Comparison of ENCODE assay signal across 8 cellular contexts in the genomic region with DNA sequence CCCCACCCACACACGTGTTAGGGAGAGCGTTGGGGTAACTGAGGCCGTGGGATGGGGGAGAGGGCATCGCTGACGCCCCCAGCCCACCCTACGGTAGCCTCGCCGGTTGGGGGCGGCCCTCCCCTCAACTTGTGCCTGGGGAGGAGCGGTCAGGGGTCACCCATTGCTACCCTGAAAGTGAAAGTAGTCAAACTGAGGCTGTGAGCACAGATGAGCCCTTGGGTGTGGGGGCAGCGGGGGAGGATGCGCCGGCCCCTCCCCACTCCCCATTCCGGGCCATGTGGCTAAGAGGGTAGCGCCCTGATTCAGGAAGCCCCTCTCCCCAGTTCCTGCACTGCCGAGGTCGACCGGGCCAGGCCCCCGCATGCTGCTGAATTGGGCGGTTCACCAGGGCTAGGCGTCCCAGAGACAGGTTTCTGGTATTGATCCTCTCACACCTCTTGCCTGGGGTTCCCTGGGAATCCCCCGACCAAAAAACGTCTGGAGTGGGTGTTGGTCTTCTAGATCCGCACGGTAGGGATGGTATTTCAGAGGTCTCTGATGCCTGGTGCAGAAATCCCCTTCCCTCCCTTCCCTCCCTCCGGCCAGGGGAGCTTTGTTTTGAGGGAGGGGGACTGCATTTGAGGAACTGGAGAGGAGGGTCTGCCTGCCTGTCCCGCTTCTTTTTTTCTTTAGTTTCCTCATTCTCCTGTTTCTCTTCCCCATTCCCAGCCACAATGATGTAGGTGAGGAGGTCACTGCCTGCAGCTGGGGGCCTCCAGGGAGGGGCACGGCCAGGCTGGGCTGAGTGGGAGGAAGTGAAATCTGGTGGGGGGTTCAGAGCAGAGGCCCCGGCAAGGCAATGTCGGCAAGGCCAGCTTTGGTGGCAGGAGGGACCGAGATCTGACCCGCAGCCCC. TPM values are rescaled to one million over a fixed set of nuclear protein-coding genes. Genes with fewer than 3 reads are reported as not detected.
A peak's percentile ranks its signal among the peaks of the same experiment; 100 is the strongest.
DNase-seq lines count a peak whose midpoint lies in the region; ATAC-seq and TF ChIP-seq lines count a peak whose summit lies in the region.

No MANE protein-coding gene starts in this region.

- no peaks in the 10 kb centered on the region for H3K9me2 ChIP-seq in Loucy (replicated peaks; ENCODE audit: low read depth, low read length)

- H3K4me3 ChIP-seq in AG09309 (ENCODE audit: control insufficient read depth, low read depth, low read length) (peak overlapping the region; percentile 66), Loucy (ENCODE audit: low read length, poor library complexity, severe bottlenecking) (peak overlapping the region; percentile 97), fibroblast of villous mesenchyme (ENCODE audit: low read depth, low read length) (peak overlapping the region; percentile 82)

- no peak for TF ChIP-seq CTCF in AG09309 (IDR thresholded peaks at IDR 0.05; ENCODE audit: control insufficient read depth, insufficient read depth, low read depth, low read length, missing control alignments)
- TF ChIP-seq CTCF in Loucy (conservative IDR thresholded peaks at IDR 0.05; ENCODE audit: low read length): no peak
- no peak for TF ChIP-seq CTCF in fibroblast of villous mesenchyme (IDR thresholded peaks at IDR 0.05; ENCODE audit: insufficient read depth, low read depth, low read length)

- H4K20me1 ChIP-seq in Loucy (ENCODE audit: insufficient read depth, low read length, poor library complexity, severe bottlenecking): peaks cover 55% of the 10 kb centered on the region

- H3K27me3 ChIP-seq in Loucy (ENCODE audit: insufficient read depth, low read length, poor library complexity, severe bottlenecking): peaks cover 9% of the 10 kb centered on the region

- H3K9ac ChIP-seq in Loucy (ENCODE audit: low read depth, low read length, poor library complexity, severe bottlenecking): peak overlapping the region; percentile 99

- DNase-seq in AG09309 (ENCODE audit: low read depth) (no peak), fibroblast of villous mesenchyme (ENCODE audit: low read depth) (peak; percentile 27), pons (ENCODE audit: low spot score) (peak; percentile 81), SK-N-DZ (ENCODE audit: low spot score) (no peak), mesenteric fat pad (ENCODE audit: low spot score) (no peak)
- DNase-seq in activated T-cell treated with anti-CD3 and anti-CD28 coated beads, Interleukin-2, amount 50 U/mL, for 4 hours: peak; percentile 61

- H3K4me2 ChIP-seq in Loucy (ENCODE audit: low read depth, low read length, poor library complexity, severe bottlenecking): peak overlapping the region; percentile 99

- H3K4me1 ChIP-seq in Loucy (ENCODE audit: insufficient read depth, low read length, poor library complexity, severe bottlenecking): peaks cover 59% of the 10 kb centered on the region

- peaks cover 70% of the 10 kb centered on the region for H3K4me1 Mint-ChIP-seq in activated T-cell treated with anti-CD3 and anti-CD28 coated beads, Interleukin-2, amount 50 U/mL, for 4 hours (ENCODE audit: low read depth)

- no peaks in the 10 kb centered on the region for H3K27me3 Mint-ChIP-seq in activated T-cell treated with anti-CD3 and anti-CD28 coated beads, Interleukin-2, amount 50 U/mL, for 4 hours (ENCODE audit: low read depth)

- H3K36me3 ChIP-seq in Loucy (ENCODE audit: insufficient read depth, low read length): no peaks in the 10 kb centered on the region

- ATAC-seq in activated T-cell treated with anti-CD3 and anti-CD28 coated beads, Interleukin-2, amount 50 U/mL, for 4 hours: peak in 1 of 2 donors; percentile 3
- ATAC-seq in HG02623 (IDR thresholded peaks at IDR 0.05; ENCODE audit: unreplicated experiment): no peak

- H2AFZ ChIP-seq in Loucy (ENCODE audit: low read length): peak overlapping the region; percentile 37; the same call in 1 of the 2 replicates

- H3K79me2 ChIP-seq in Loucy (ENCODE audit: insufficient read depth, low read length): peaks cover 58% of the 10 kb centered on the region

- H3K4me3 Mint-ChIP-seq in activated T-cell treated with anti-CD3 and anti-CD28 coated beads, Interleukin-2, amount 50 U/mL, for 4 hours: peak overlapping the region; percentile 89

- no peaks in the 10 kb centered on the region for H3F3A ChIP-seq in Loucy (ENCODE audit: low read depth)

- H3K9me3 ChIP-seq in Loucy (ENCODE audit: insufficient read depth, low read depth, low read length): no peaks in the 10 kb centered on the region

- H3K9me3 Mint-ChIP-seq in activated T-cell treated with anti-CD3 and anti-CD28 coated beads, Interleukin-2, amount 50 U/mL, for 4 hours: no peaks in the 10 kb centered on the region

- H3K36me3 Mint-ChIP-seq in activated T-cell treated with anti-CD3 and anti-CD28 coated beads, Interleukin-2, amount 50 U/mL, for 4 hours (ENCODE audit: insufficient read depth): no peaks in the 10 kb centered on the region

RNA-seq across cellular contexts. Expression of a gene that starts 1.0 kb away (rescaled TPM):
- 10 to 100 TPM; 32.7 to 37.8 (median 35.9) TPM for total RNA-seq in activated T-cell treated with anti-CD3 and anti-CD28 coated beads, Interleukin-2, amount 50 U/mL, for 4 hours
- total RNA-seq in fibroblast of villous mesenchyme (42.7 and 60.2 TPM in 2 replicates), mesenteric fat pad (43.3 TPM)
- 2.7 and 4.7 TPM in 2 replicates for polyA plus RNA-seq in SK-N-DZ (2014; cell fraction: cytosol; rRNA removed)
- 1.7 and 2.3 TPM in 2 replicates for polyA plus RNA-seq in SK-N-DZ (2014; cell fraction: nucleus; rRNA removed)

RNA-seq across cellular contexts. Expression of a gene that starts 37.8 kb away (rescaled TPM):
- 1 to 10 TPM; 1.3 to 3.3 (median 1.8) TPM for total RNA-seq in activated T-cell treated with anti-CD3 and anti-CD28 coated beads, Interleukin-2, amount 50 U/mL, for 4 hours
- total RNA-seq in fibroblast of villous mesenchyme (11.3 and 15.5 TPM in 2 replicates), mesenteric fat pad (19.5 TPM)
- polyA plus RNA-seq in SK-N-DZ (2014; cell fraction: cytosol; rRNA removed): 21.3 and 30.7 TPM in 2 replicates
- 14.9 and 16.6 TPM in 2 replicates for polyA plus RNA-seq in SK-N-DZ (2014; cell fraction: nucleus; rRNA removed)

Comparison
In these comparisons a context has a peak if more than half of its experiments do, and no peak if none do; other contexts are left out.
1. DNase-seq: peak in activated T-cell treated with anti-CD3 and anti-CD28 coated beads, Interleukin-2, amount 50 U/mL, for 4 hours (single experiment), fibroblast of villous mesenchyme (single experiment) and pons (single experiment); none in AG09309 (single experiment), SK-N-DZ (single experiment) and mesenteric fat pad (single experiment).
2. Peak in every context shown above with its lines, with median percentiles within 50 percentile points of each other: H3K4me3 ChIP-seq.